ENCODE assay signal across 1 cellular context in the genomic region with DNA sequence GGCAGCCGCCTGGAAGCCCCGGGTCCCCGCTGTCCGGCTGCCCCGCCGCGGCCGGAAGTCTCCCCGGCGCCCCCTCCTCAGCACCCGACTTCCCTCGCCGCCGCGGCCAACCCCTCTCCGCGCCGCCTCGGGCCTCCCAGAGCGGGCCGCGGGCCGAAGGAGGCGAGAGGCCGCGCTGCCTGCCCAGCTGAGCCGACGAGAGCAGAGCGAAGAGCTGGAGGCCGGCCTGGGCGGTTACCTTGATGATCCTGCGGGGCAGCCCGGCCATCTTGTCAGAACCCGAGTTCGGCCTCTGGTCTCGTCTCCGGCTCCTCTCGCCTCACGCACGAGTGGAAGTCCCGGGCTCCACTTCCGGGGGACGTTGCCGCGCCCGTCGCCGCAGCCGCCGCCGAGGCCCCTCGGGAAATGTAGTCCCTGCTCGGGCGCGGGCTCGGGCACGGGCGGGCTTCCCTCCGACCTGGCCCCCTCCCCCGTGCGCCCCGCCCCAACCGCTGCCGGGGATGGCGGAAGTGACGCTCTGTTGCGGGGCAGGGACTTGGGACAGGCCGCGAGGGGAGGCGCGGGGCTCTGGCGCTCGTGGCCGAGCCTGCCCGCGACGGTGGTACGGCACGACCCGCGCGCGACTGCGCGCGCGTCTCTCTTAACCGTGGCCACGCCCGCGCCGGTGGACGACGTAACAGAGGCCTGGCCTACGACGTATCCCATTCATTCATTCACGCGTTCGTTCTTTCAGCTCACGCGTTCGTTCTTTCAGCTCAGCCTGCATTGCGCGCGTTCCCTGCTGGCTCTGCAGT.
A peak's percentile ranks its signal among the peaks of the same experiment; 100 is the strongest.
TF ChIP-seq lines count a peak whose summit lies in the region.

A gene with protein sequence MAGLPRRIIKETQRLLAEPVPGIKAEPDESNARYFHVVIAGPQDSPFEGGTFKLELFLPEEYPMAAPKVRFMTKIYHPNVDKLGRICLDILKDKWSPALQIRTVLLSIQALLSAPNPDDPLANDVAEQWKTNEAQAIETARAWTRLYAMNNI (minus strand): TSS at position 331 of the 794 bp plus-strand sequence. CDS start 63 bp downstream, at position 268.

TF ChIP-seq in GM23338, 12 proteins besides CTCF, POLR2A, EP300 and RAD21:
- TF ChIP-seq JUNB (IDR thresholded peaks at IDR 0.05; ENCODE audit: unreplicated experiment) (no peak), EZH2phosphoT487 (IDR thresholded peaks at IDR 0.05; ENCODE audit: unreplicated experiment) (no peak), EZH2 (IDR thresholded peaks at IDR 0.05; ENCODE audit: low read depth, unreplicated experiment) (no peak), CREB1 (CRISPR knock-in tag; IDR thresholded peaks at IDR 0.05; ENCODE audit: low read depth) (peak; percentile 89), ZNF114 (CRISPR knock-in tag; IDR thresholded peaks at IDR 0.05) (no peak), STAT1 (IDR thresholded peaks at IDR 0.05; ENCODE audit: unreplicated experiment) (no peak), NANOG (IDR thresholded peaks at IDR 0.05; ENCODE audit: borderline replicate concordance) (no peak), POLR2AphosphoS5 (IDR thresholded peaks at IDR 0.05; ENCODE audit: low read depth) (peak; percentile 92)
- TF ChIP-seq, protein P1, sequence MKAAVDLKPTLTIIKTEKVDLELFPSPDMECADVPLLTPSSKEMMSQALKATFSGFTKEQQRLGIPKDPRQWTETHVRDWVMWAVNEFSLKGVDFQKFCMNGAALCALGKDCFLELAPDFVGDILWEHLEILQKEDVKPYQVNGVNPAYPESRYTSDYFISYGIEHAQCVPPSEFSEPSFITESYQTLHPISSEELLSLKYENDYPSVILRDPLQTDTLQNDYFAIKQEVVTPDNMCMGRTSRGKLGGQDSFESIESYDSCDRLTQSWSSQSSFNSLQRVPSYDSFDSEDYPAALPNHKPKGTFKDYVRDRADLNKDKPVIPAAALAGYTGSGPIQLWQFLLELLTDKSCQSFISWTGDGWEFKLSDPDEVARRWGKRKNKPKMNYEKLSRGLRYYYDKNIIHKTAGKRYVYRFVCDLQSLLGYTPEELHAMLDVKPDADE (IDR thresholded peaks at IDR 0.05), result peak; percentile 94
- TF ChIP-seq, protein P2, sequence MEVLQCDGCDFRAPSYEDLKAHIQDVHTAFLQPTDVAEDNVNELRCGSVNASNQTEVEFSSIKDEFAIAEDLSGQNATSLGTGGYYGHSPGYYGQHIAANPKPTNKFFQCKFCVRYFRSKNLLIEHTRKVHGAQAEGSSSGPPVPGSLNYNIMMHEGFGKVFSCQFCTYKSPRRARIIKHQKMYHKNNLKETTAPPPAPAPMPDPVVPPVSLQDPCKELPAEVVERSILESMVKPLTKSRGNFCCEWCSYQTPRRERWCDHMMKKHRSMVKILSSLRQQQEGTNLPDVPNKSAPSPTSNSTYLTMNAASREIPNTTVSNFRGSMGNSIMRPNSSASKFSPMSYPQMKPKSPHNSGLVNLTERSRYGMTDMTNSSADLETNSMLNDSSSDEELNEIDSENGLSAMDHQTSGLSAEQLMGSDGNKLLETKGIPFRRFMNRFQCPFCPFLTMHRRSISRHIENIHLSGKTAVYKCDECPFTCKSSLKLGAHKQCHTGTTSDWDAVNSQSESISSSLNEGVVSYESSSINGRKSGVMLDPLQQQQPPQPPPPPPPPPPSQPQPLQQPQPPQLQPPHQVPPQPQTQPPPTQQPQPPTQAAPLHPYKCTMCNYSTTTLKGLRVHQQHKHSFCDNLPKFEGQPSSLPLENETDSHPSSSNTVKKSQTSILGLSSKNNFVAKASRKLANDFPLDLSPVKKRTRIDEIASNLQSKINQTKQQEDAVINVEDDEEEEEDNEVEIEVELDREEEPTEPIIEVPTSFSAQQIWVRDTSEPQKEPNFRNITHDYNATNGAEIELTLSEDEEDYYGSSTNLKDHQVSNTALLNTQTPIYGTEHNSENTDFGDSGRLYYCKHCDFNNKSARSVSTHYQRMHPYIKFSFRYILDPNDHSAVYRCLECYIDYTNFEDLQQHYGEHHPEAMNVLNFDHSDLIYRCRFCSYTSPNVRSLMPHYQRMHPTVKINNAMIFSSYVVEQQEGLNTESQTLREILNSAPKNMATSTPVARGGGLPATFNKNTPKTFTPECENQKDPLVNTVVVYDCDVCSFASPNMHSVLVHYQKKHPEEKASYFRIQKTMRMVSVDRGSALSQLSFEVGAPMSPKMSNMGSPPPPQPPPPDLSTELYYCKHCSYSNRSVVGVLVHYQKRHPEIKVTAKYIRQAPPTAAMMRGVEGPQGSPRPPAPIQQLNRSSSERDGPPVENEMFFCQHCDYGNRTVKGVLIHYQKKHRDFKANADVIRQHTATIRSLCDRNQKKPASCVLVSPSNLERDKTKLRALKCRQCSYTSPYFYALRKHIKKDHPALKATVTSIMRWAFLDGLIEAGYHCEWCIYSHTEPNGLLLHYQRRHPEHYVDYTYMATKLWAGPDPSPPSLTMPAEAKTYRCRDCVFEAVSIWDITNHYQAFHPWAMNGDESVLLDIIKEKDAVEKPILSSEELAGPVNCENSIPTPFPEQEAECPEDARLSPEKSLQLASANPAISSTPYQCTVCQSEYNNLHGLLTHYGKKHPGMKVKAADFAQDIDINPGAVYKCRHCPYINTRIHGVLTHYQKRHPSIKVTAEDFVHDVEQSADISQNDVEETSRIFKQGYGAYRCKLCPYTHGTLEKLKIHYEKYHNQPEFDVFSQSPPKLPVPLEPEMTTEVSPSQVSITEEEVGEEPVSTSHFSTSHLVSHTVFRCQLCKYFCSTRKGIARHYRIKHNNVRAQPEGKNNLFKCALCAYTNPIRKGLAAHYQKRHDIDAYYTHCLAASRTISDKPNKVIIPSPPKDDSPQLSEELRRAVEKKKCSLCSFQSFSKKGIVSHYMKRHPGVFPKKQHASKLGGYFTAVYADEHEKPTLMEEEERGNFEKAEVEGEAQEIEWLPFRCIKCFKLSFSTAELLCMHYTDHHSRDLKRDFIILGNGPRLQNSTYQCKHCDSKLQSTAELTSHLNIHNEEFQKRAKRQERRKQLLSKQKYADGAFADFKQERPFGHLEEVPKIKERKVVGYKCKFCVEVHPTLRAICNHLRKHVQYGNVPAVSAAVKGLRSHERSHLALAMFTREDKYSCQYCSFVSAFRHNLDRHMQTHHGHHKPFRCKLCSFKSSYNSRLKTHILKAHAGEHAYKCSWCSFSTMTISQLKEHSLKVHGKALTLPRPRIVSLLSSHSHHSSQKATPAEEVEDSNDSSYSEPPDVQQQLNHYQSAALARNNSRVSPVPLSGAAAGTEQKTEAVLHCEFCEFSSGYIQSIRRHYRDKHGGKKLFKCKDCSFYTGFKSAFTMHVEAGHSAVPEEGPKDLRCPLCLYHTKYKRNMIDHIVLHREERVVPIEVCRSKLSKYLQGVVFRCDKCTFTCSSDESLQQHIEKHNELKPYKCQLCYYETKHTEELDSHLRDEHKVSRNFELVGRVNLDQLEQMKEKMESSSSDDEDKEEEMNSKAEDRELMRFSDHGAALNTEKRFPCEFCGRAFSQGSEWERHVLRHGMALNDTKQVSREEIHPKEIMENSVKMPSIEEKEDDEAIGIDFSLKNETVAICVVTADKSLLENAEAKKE (CRISPR knock-in tag; IDR thresholded peaks at IDR 0.05), result no peak
- TF ChIP-seq, protein P3, sequence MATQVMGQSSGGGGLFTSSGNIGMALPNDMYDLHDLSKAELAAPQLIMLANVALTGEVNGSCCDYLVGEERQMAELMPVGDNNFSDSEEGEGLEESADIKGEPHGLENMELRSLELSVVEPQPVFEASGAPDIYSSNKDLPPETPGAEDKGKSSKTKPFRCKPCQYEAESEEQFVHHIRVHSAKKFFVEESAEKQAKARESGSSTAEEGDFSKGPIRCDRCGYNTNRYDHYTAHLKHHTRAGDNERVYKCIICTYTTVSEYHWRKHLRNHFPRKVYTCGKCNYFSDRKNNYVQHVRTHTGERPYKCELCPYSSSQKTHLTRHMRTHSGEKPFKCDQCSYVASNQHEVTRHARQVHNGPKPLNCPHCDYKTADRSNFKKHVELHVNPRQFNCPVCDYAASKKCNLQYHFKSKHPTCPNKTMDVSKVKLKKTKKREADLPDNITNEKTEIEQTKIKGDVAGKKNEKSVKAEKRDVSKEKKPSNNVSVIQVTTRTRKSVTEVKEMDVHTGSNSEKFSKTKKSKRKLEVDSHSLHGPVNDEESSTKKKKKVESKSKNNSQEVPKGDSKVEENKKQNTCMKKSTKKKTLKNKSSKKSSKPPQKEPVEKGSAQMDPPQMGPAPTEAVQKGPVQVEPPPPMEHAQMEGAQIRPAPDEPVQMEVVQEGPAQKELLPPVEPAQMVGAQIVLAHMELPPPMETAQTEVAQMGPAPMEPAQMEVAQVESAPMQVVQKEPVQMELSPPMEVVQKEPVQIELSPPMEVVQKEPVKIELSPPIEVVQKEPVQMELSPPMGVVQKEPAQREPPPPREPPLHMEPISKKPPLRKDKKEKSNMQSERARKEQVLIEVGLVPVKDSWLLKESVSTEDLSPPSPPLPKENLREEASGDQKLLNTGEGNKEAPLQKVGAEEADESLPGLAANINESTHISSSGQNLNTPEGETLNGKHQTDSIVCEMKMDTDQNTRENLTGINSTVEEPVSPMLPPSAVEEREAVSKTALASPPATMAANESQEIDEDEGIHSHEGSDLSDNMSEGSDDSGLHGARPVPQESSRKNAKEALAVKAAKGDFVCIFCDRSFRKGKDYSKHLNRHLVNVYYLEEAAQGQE (IDR thresholded peaks at IDR 0.05; ENCODE audit: unreplicated experiment), result no peak
